20 cellular contexts compared by ENCODE assay signal in genomic region chr5:14487896-14488570, GRCh38.
"Had no signal": no experiment of that assay in that cellular context is flagged by ENCODE, and none has a peak within 500 bp of the region (broad histone marks: within the 10 kb centered on the region; RNA-seq: fewer than 3 reads in every experiment).

No MANE protein-coding gene starts in this region.

- H3K36me3 Mint-ChIP-seq: naive thymus-derived CD8-positive, alpha-beta T cell had no signal

- H3K27me3 Mint-ChIP-seq: activated naive CD8-positive, alpha-beta T cell treated with anti-CD3 and anti-CD28 coated beads for 36 hours; effector memory CD8-positive, alpha-beta T cell; progenitor cell of endocrine pancreas; stimulated activated naive CD8-positive, alpha-beta T cell treated with anti-CD3 and anti-CD28 coated beads, Interleukin-15, Interleukin-2, amounts not matched to agents 100 ng/mL and 50 ng/mL, for 24 hours; T-helper 17 cell had no signal

- H3K27me3 ChIP-seq: brain microvascular endothelial cell, heart left ventricle, right lobe of liver, testis, upper lobe of right lung had no signal

- H3K27ac Mint-ChIP-seq: activated CD8-positive, alpha-beta T cell treated with anti-CD3 and anti-CD28 coated beads, Interleukin-2, amount 10 ng/mL, durations not matched to agents 7 days and 5 days; activated naive CD8-positive, alpha-beta T cell treated with anti-CD3 and anti-CD28 coated beads for 36 hours; effector memory CD8-positive, alpha-beta T cell; progenitor cell of endocrine pancreas; stimulated activated naive CD8-positive, alpha-beta T cell treated with anti-CD3 and anti-CD28 coated beads, Interleukin-15, Interleukin-2, amounts not matched to agents 100 ng/mL and 50 ng/mL, for 24 hours; T-helper 17 cell had no signal

- H3K4me3 Mint-ChIP-seq: activated CD8-positive, alpha-beta T cell treated with anti-CD3 and anti-CD28 coated beads, Interleukin-2, amount 10 ng/mL, durations not matched to agents 7 days and 5 days; activated naive CD8-positive, alpha-beta T cell treated with anti-CD3 and anti-CD28 coated beads for 36 hours; effector memory CD8-positive, alpha-beta T cell; naive thymus-derived CD8-positive, alpha-beta T cell; stimulated activated naive CD8-positive, alpha-beta T cell treated with anti-CD3 and anti-CD28 coated beads, Interleukin-15, Interleukin-2, amounts not matched to agents 100 ng/mL and 50 ng/mL, for 24 hours; T-helper 17 cell had no signal

- H3K9me3 ChIP-seq: heart left ventricle, left ventricle myocardium inferior, right lobe of liver, testis, upper lobe of right lung had no signal

- H3K4me1 ChIP-seq: right lobe of liver, upper lobe of right lung had no signal

- DNase-seq: activated CD4-positive, alpha-beta T cell treated with anti-CD3 and anti-CD28 coated beads for 48 hours; activated CD8-positive, alpha-beta memory T cell treated with anti-CD3 and anti-CD28 coated beads, Interleukin-2, amount 50 U/mL, for 4 hours; activated CD8-positive, alpha-beta T cell treated with anti-CD3 and anti-CD28 coated beads, Interleukin-2, amount 10 ng/mL, durations not matched to agents 7 days and 5 days; activated effector memory CD4-positive, alpha-beta T cell treated with anti-CD3 and anti-CD28 coated beads, Interleukin-2, amount 50 U/mL, for 16 hours; activated naive CD8-positive, alpha-beta T cell treated with anti-CD3 and anti-CD28 coated beads for 36 hours; activated T-cell treated with anti-CD3 and anti-CD28 coated beads, Interleukin-2, amount 50 U/mL, for 48 hours; amygdala; brain microvascular endothelial cell; dermis blood vessel endothelial cell; effector memory CD8-positive, alpha-beta T cell; heart left ventricle; left ventricle myocardium inferior; naive thymus-derived CD8-positive, alpha-beta T cell; nucleus accumbens; right lobe of liver; T-helper 17 cell; testis; upper lobe of right lung had no signal

- ATAC-seq: activated CD8-positive, alpha-beta T cell treated with anti-CD3 and anti-CD28 coated beads, Interleukin-2, amount 10 ng/mL, durations not matched to agents 7 days and 5 days; effector memory CD8-positive, alpha-beta T cell; heart left ventricle; naive thymus-derived CD8-positive, alpha-beta T cell; right lobe of liver; T-helper 17 cell; upper lobe of right lung had no signal

- H3K27ac ChIP-seq: brain microvascular endothelial cell, heart left ventricle, left ventricle myocardium inferior, right lobe of liver, testis, upper lobe of right lung had no signal

- H3K4me3 ChIP-seq: heart left ventricle, left ventricle myocardium inferior, right lobe of liver, upper lobe of right lung had no signal

- H3K9me3 Mint-ChIP-seq: activated naive CD8-positive, alpha-beta T cell treated with anti-CD3 and anti-CD28 coated beads for 36 hours; effector memory CD8-positive, alpha-beta T cell; stimulated activated naive CD8-positive, alpha-beta T cell treated with anti-CD3 and anti-CD28 coated beads, Interleukin-15, Interleukin-2, amounts not matched to agents 100 ng/mL and 50 ng/mL, for 24 hours had no signal
